In genomic region chr14:37889087-37889486, GRCh38 we compare ENCODE assay signal across 15 cellular contexts.
DNase-seq lines count a peak whose midpoint lies in the region; ATAC-seq lines count a peak whose summit lies in the region.
"Had no signal": no experiment of that assay in that cellular context is flagged by ENCODE, and none has a peak within 500 bp of the region (broad histone marks: within the 10 kb centered on the region; RNA-seq: fewer than 3 reads in every experiment).

No MANE protein-coding gene starts in this region.

- H3K36me3 Mint-ChIP-seq in T-helper 2 cell treated with Interferon-gamma antibody and Interleukin-4, amounts not matched to agents 5 μg/mL and 100 μg/mL, for 36 hours (ENCODE audit: low read depth), result no peaks in the 10 kb centered on the region

- intact Hi-C loops in left cardiac atrium (cut with DNase I), result no loop called here

- H3K27ac Mint-ChIP-seq in T-helper 2 cell treated with Interferon-gamma antibody and Interleukin-4, amounts not matched to agents 5 μg/mL and 100 μg/mL, for 36 hours, result no peak overlapping the region

- peak; percentile 64 to 87 for ATAC-seq in left cardiac atrium
- no peak for ATAC-seq in HG03196 (IDR thresholded peaks at IDR 0.05; ENCODE audit: unreplicated experiment)
- ATAC-seq: activated CD4-positive, CD25-positive, alpha-beta regulatory T cell treated with anti-CD3 and anti-CD28 coated beads, Interleukin-2, amount 50 U/mL, for 24 hours had no signal

- H3K9me3 Mint-ChIP-seq in T-helper 2 cell treated with Interferon-gamma antibody and Interleukin-4, amounts not matched to agents 5 μg/mL and 100 μg/mL, for 36 hours, result no peaks in the 10 kb centered on the region

- no peaks in the 10 kb centered on the region for H3K4me1 Mint-ChIP-seq in T-helper 2 cell treated with Interferon-gamma antibody and Interleukin-4, amounts not matched to agents 5 μg/mL and 100 μg/mL, for 36 hours (ENCODE audit: low read depth)

- H3K27me3 Mint-ChIP-seq in T-helper 2 cell treated with Interferon-gamma antibody and Interleukin-4, amounts not matched to agents 5 μg/mL and 100 μg/mL, for 36 hours (ENCODE audit: low read depth), result no peaks in the 10 kb centered on the region

- no peak overlapping the region for H3K4me3 Mint-ChIP-seq in T-helper 2 cell treated with Interferon-gamma antibody and Interleukin-4, amounts not matched to agents 5 μg/mL and 100 μg/mL, for 36 hours

- peak; percentile 20 for DNase-seq in COLO668 (lab: John Stamatoyannopoulos, UW; ENCODE audit: unreplicated experiment)
- DNase-seq in NCI-H1092 (lab: John Stamatoyannopoulos, UW), result peak; percentile 36
- peak; percentile 91 for DNase-seq in NCI-H82 (lab: John Stamatoyannopoulos, UW)
- DNase-seq in left cardiac atrium, result peak; percentile 40
- DNase-seq in T-helper 2 cell treated with Interferon-gamma antibody and Interleukin-4, amounts not matched to agents 5 μg/mL and 100 μg/mL, for 36 hours (ENCODE audit: low spot score), result no peak
- no peak for DNase-seq in DMS53 treated with DMSO at 0.1 percent for 48 hours (lab: John Stamatoyannopoulos, UW; ENCODE audit: unreplicated experiment)
- no peak for DNase-seq in EL
- DNase-seq: Calu3, hippocampal formation, KG1, NCI-H1436 treated with DMSO at 0.1 percent for 48 hours, SIG-M5, T-helper 2 cell had no signal

Comparison
In these comparisons a context has a peak if more than half of its experiments do, and no peak if none do; other contexts are left out.
1. DNase-seq: peak in COLO668 (single experiment), NCI-H1092 (single experiment), NCI-H82 (single experiment) and left cardiac atrium (single experiment); none in T-helper 2 cell treated with Interferon-gamma antibody and Interleukin-4, amounts not matched to agents 5 μg/mL and 100 μg/mL, for 36 hours (single experiment), DMS53 treated with DMSO at 0.1 percent for 48 hours (single experiment) and EL (single experiment).